32 cellular contexts compared by ENCODE assay signal in the genomic region with DNA sequence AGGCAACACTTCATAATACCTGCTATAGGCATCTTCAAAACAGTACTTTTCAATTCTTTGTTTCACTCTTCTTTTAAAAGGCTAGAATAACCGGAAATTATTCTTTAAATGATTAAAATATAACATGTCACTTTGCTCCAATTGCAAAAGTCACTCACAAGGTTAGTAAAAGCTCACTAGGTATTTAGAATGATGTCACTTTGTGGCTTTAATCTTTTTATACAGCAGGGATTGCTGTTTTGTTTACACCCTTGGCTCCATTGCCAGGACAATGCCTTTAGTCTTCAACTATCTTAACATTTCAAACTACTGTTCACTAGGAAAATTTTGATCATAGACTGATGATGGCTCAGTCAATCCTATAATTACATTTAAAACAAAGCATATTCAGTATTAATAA.
DNase-seq lines count a peak whose midpoint lies in the region; ATAC-seq, FAIRE-seq and TF ChIP-seq lines count a peak whose summit lies in the region.
"Had no signal": no experiment of that assay in that cellular context is flagged by ENCODE, and none has a peak within 500 bp of the region (broad histone marks: within the 10 kb centered on the region; RNA-seq: fewer than 3 reads in every experiment).

No MANE protein-coding gene starts in this region.

- H3K27me3 Mint-ChIP-seq in activated T-cell treated with anti-CD3 and anti-CD28 coated beads, Interleukin-2, amount 50 U/mL, for 72 hours (ENCODE audit: low read depth): no peaks in the 10 kb centered on the region
- H3K27me3 Mint-ChIP-seq: activated CD8-positive, alpha-beta memory T cell treated with anti-CD3 and anti-CD28 coated beads, Interleukin-2, amount 10 ng/mL, durations not matched to agents 7 days and 5 days; effector memory CD8-positive, alpha-beta T cell; stimulated activated naive CD8-positive, alpha-beta T cell treated with anti-CD3 and anti-CD28 coated beads, Interleukin-15, Interleukin-2, amounts not matched to agents 100 ng/mL and 50 ng/mL, for 24 hours had no signal

- no peak for TF ChIP-seq POLR2A in body of pancreas (IDR thresholded peaks at IDR 0.05)

- DNase-seq in activated T-cell treated with anti-CD3 and anti-CD28 coated beads, Interleukin-2, amount 50 U/mL, for 72 hours: no peak
- DNase-seq in activated T-cell treated with anti-CD3 and anti-CD28 coated beads, Interleukin-2, amount 50 U/mL, for 48 hours: no peak
- DNase-seq in body of pancreas: no peak
- DNase-seq in iris pigment epithelial cell (ENCODE audit: low read depth): peak; percentile 15
- DNase-seq in small intestine: no peak
- DNase-seq in caudate nucleus (lab: John Stamatoyannopoulos, UW): no peak
- DNase-seq in CD1c-positive myeloid dendritic cell (ENCODE audit: extremely low spot score): no peak
- DNase-seq: activated CD4-positive, alpha-beta T cell treated with anti-CD3 and anti-CD28 coated beads, Interleukin-2, amount 50 U/mL, for 4 hours; activated CD8-positive, alpha-beta memory T cell treated with anti-CD3 and anti-CD28 coated beads, Interleukin-2, amount 10 ng/mL, durations not matched to agents 7 days and 5 days; activated naive CD4-positive, alpha-beta T cell treated with Interleukin-2 at 50 U/mL for 16 hours; activated T-cell treated with anti-CD3 and anti-CD28 coated beads, Interleukin-2, amount 50 U/mL, for 4 hours; Calu3; effector memory CD8-positive, alpha-beta T cell; KG1; kidney glomerular epithelial cell; MM.1S; NCI-H1417; NCI-H226; NCI-H526 treated with DMSO at 0.1 percent for 48 hours; nephron progenitor cell; ovary; SHP77; stimulated activated CD4-positive, alpha-beta T cell treated with anti-CD3 and anti-CD28 coated beads, Interleukin-2, amount 100 ng/mL, for 24 hours; T-helper 2 cell; testis had no signal

- peak; percentile 5 for FAIRE-seq in small intestine (lab: Jason Lieb, UNC)
- FAIRE-seq: HTR-8/SVneo had no signal

- peaks cover 21% of the 10 kb centered on the region for H3K4me1 Mint-ChIP-seq in activated T-cell treated with anti-CD3 and anti-CD28 coated beads, Interleukin-2, amount 50 U/mL, for 72 hours (ENCODE audit: low read depth)
- H3K4me1 Mint-ChIP-seq: GM23338, nephron progenitor cell had no signal

- H3K27ac Mint-ChIP-seq in activated T-cell treated with anti-CD3 and anti-CD28 coated beads, Interleukin-2, amount 50 U/mL, for 72 hours: peak overlapping the region; percentile 34
- H3K27ac Mint-ChIP-seq: activated CD8-positive, alpha-beta memory T cell treated with anti-CD3 and anti-CD28 coated beads, Interleukin-2, amount 10 ng/mL, durations not matched to agents 7 days and 5 days; GM23338; nephron progenitor cell; stimulated activated naive CD8-positive, alpha-beta T cell treated with anti-CD3 and anti-CD28 coated beads, Interleukin-15, Interleukin-2, amounts not matched to agents 100 ng/mL and 50 ng/mL, for 24 hours had no signal

- no peak for TF ChIP-seq CTCF in body of pancreas (IDR thresholded peaks at IDR 0.05)

- WGBS in body of pancreas, 2 donors: 48 to 57% methylated on average over 1 of the region's 1 CpG
- 33 to 74% (median 54%) methylated on average over 1 of the region's 1 CpG for WGBS in small intestine, 3 donors

- intact Hi-C loops in body of pancreas (cut with DNase I): no loop called here

- peak in 1 of 2 donors; percentile 55 for ATAC-seq in activated T-cell treated with anti-CD3 and anti-CD28 coated beads, Interleukin-2, amount 50 U/mL, for 72 hours (replicated peaks in 1 of 2)
- ATAC-seq in body of pancreas: peak; percentile 55
- ATAC-seq in GM21576 (IDR thresholded peaks at IDR 0.05; ENCODE audit: unreplicated experiment): no peak
- ATAC-seq: activated CD4-positive, CD25-positive, alpha-beta regulatory T cell treated with anti-CD3 and anti-CD28 coated beads, Interleukin-2, amount 50 U/mL, for 24 hours; activated CD8-positive, alpha-beta memory T cell treated with anti-CD3 and anti-CD28 coated beads, Interleukin-2, amount 10 ng/mL, durations not matched to agents 7 days and 5 days; activated T-cell treated with anti-CD3 and anti-CD28 coated beads, Interleukin-2, amount 50 U/mL, for 4 hours; effector memory CD8-positive, alpha-beta T cell; GM23338 had no signal

- H3K4me1 ChIP-seq in body of pancreas (no peaks in the 10 kb centered on the region), small intestine (ENCODE audit: control insufficient read depth in 2 of 2, insufficient read depth in 1 of 2, low read depth in 1 of 2, low read length in 1 of 2) (no peaks in the 10 kb centered on the region)
- H3K4me1 ChIP-seq: testis had no signal

- no peak overlapping the region for H3K4me3 ChIP-seq in body of pancreas
- no peak overlapping the region for H3K4me3 ChIP-seq in small intestine (ENCODE audit: low read depth in 1 of 2, low read length in 2 of 2)
- H3K4me3 ChIP-seq: coronary artery, GM23338, ovary, testis had no signal

- no peaks in the 10 kb centered on the region for H3K27me3 ChIP-seq in body of pancreas
- H3K27me3 ChIP-seq in small intestine (ENCODE audit: control insufficient read depth in 2 of 2, insufficient read depth in 2 of 2, low read length in 2 of 2): no peaks in the 10 kb centered on the region
- H3K27me3 ChIP-seq: ovary, testis had no signal

- no peak overlapping the region for H3K4me3 Mint-ChIP-seq in activated T-cell treated with anti-CD3 and anti-CD28 coated beads, Interleukin-2, amount 50 U/mL, for 72 hours
- H3K4me3 Mint-ChIP-seq: activated CD8-positive, alpha-beta memory T cell treated with anti-CD3 and anti-CD28 coated beads, Interleukin-2, amount 10 ng/mL, durations not matched to agents 7 days and 5 days; activated T-cell treated with anti-CD3 and anti-CD28 coated beads, Interleukin-2, amount 50 U/mL, for 4 hours; CD14-positive monocyte; effector memory CD8-positive, alpha-beta T cell; GM23338; nephron progenitor cell; stimulated activated naive CD8-positive, alpha-beta T cell treated with anti-CD3 and anti-CD28 coated beads, Interleukin-15, Interleukin-2, amounts not matched to agents 100 ng/mL and 50 ng/mL, for 24 hours had no signal

- H3K36me3 Mint-ChIP-seq in activated T-cell treated with anti-CD3 and anti-CD28 coated beads, Interleukin-2, amount 50 U/mL, for 72 hours (ENCODE audit: insufficient read depth in 2 of 2): no peaks in the 10 kb centered on the region

- H3K36me3 ChIP-seq in body of pancreas (replicated peaks in 1 of 2; ENCODE audit: insufficient read depth in 1 of 2, low read depth in 2 of 2) (no peaks in the 10 kb centered on the region), small intestine (ENCODE audit: control insufficient read depth in 2 of 2, insufficient read depth in 2 of 2, low read length in 2 of 2) (no peaks in the 10 kb centered on the region)
- H3K36me3 ChIP-seq: ovary had no signal

- H3K27ac ChIP-seq in body of pancreas (no peak overlapping the region), small intestine (ENCODE audit: low read depth in 1 of 2, low read length in 1 of 2) (no peak overlapping the region), caudate nucleus (ENCODE audit: low read depth, low read length) (no peak overlapping the region)
- H3K27ac ChIP-seq: coronary artery, ovary, testis had no signal

- no peaks in the 10 kb centered on the region for H3K9me3 Mint-ChIP-seq in activated T-cell treated with anti-CD3 and anti-CD28 coated beads, Interleukin-2, amount 50 U/mL, for 72 hours
- H3K9me3 Mint-ChIP-seq: activated T-cell treated with anti-CD3 and anti-CD28 coated beads, Interleukin-2, amount 50 U/mL, for 4 hours; CD14-positive monocyte; effector memory CD8-positive, alpha-beta T cell; GM23338; nephron progenitor cell; stimulated activated naive CD8-positive, alpha-beta T cell treated with anti-CD3 and anti-CD28 coated beads, Interleukin-15, Interleukin-2, amounts not matched to agents 100 ng/mL and 50 ng/mL, for 24 hours had no signal

- H3K9me3 ChIP-seq in body of pancreas: no peaks in the 10 kb centered on the region
- H3K9me3 ChIP-seq in small intestine (ENCODE audit: control insufficient read depth, low read depth): no peaks in the 10 kb centered on the region
- H3K9me3 ChIP-seq: ovary, testis had no signal
